Comparison of ENCODE assay signal across 17 cellular contexts in genomic region chr13:109945206-109945960, GRCh38.
DNase-seq lines count a peak whose midpoint lies in the region; ATAC-seq, FAIRE-seq and TF ChIP-seq lines count a peak whose summit lies in the region.
"Had no signal": no experiment of that assay in that cellular context is flagged by ENCODE, and none has a peak within 500 bp of the region (broad histone marks: within the 10 kb centered on the region; RNA-seq: fewer than 3 reads in every experiment).

No MANE protein-coding gene starts in this region.

- H3K9me3 Mint-ChIP-seq in HFFc6 = peaks cover 21% of the 10 kb centered on the region
- H3K9me3 Mint-ChIP-seq: central memory CD8-positive, alpha-beta T cell had no signal

- no peak for TF ChIP-seq CTCF in AG04449 (IDR thresholded peaks at IDR 0.05; ENCODE audit: insufficient read depth, low read length, missing control alignments)
- no peak for TF ChIP-seq CTCF in HFFc6 (IDR thresholded peaks at IDR 0.05)
- TF ChIP-seq CTCF in astrocyte of the cerebellum (IDR thresholded peaks at IDR 0.05; ENCODE audit: low read depth, low read length, missing control alignments) = no peak

- peaks cover 26% of the 10 kb centered on the region for H3K4me1 Mint-ChIP-seq in HFFc6 (ENCODE audit: low read depth)
- H3K4me1 Mint-ChIP-seq: central memory CD8-positive, alpha-beta T cell had no signal

- POLR2A ChIA-PET in AG04449 (lab: Yijun Ruan, JAX) = no interaction called here

- no peak overlapping the region for H3K4me3 Mint-ChIP-seq in HFFc6
- H3K4me3 Mint-ChIP-seq: central memory CD8-positive, alpha-beta T cell had no signal

- peaks cover 8% of the 10 kb centered on the region for H3K36me3 Mint-ChIP-seq in HFFc6 (ENCODE audit: low read depth)

- H3K27me3 Mint-ChIP-seq in HFFc6 (ENCODE audit: insufficient read depth) = no peaks in the 10 kb centered on the region; the same call in 1 of the 2 replicates
- H3K27me3 Mint-ChIP-seq: central memory CD8-positive, alpha-beta T cell had no signal

- in situ Hi-C loops in astrocyte of the cerebellum (cut with HindIII; ENCODE audit: low sequenced_read_pairs) = no loop called here

- no peak for ATAC-seq in GM21447 (IDR thresholded peaks at IDR 0.05; ENCODE audit: unreplicated experiment)
- ATAC-seq: A549 had no signal

- DNase-seq in AG04449 (ENCODE audit: low read depth, low spot score) = peak; percentile 63
- peak; percentile 87 for DNase-seq in HFFc6
- peak; percentile 3 for DNase-seq in astrocyte of the cerebellum (ENCODE audit: low read depth)
- DNase-seq in foreskin melanocyte = peak; percentile 98
- no peak for DNase-seq in frontal cortex (ENCODE audit: low spot score in 2 of 2)
- no peak for DNase-seq in NCI-H1105 (lab: John Stamatoyannopoulos, UW)
- DNase-seq in NOMO-1 treated with dmso at 0.1 percent for 144 hours (lab: John Stamatoyannopoulos, UW; ENCODE audit: unreplicated experiment) = no peak
- DNase-seq: activated CD4-positive, alpha-beta T cell treated with anti-CD3 and anti-CD28 coated beads, Interleukin-2, amount 50 U/mL, for 4 hours; activated effector memory CD4-positive, alpha-beta T cell treated with anti-CD3 and anti-CD28 coated beads, Interleukin-2, amount 50 U/mL, for 16 hours; NCI-H1417 treated with DMSO at 0.1 percent for 48 hours; NCI-H510A; RPMI8226; thyroid gland had no signal

- CTCF ChIA-PET in AG04449 (lab: Yijun Ruan, JAX) = no interaction called here

- FAIRE-seq in frontal cortex (lab: Jason Lieb, UNC) = no peak
- FAIRE-seq: A549, endothelial cell of umbilical vein had no signal

- H3K27ac Mint-ChIP-seq in HFFc6 = peak overlapping the region; percentile 68

- no peak overlapping the region for H3K4me3 ChIP-seq in AG04449 (ENCODE audit: low read depth, low read length)
- H3K4me3 ChIP-seq in astrocyte of the cerebellum (ENCODE audit: low read depth, low read length) = no peak overlapping the region
- H3K4me3 ChIP-seq: A549, thyroid gland had no signal

Comparison
In these comparisons a context has a peak if more than half of its experiments do, and no peak if none do; other contexts are left out.
1. DNase-seq: peak in AG04449 (single experiment), HFFc6 (single experiment), astrocyte of the cerebellum (single experiment) and foreskin melanocyte (single experiment); none in frontal cortex (0 of 2), NCI-H1105 (single experiment) and NOMO-1 treated with dmso at 0.1 percent for 144 hours (single experiment).